10 cellular contexts compared by ENCODE assay signal in genomic region chr1:147080013-147080661, GRCh38.
A peak's percentile ranks its signal among the peaks of the same experiment; 100 is the strongest.
DNase-seq lines count a peak whose midpoint lies in the region; ATAC-seq and TF ChIP-seq lines count a peak whose summit lies in the region.
"Had no signal": no experiment of that assay in that cellular context is flagged by ENCODE, and none has a peak within 500 bp of the region (broad histone marks: within the 10 kb centered on the region; RNA-seq: fewer than 3 reads in every experiment).

No MANE protein-coding gene starts in this region.

- peaks cover 2% of the 10 kb centered on the region; the same call in 1 of the 2 replicates for H3K4me1 ChIP-seq in iPS DF 6.9 (ENCODE audit: control insufficient read depth, insufficient read depth, low read length)
- H3K4me1 ChIP-seq in skeletal muscle tissue (ENCODE audit: control insufficient read depth in 3 of 3, insufficient read depth in 3 of 3, low read length in 3 of 3) = peaks cover 17 to 41% (median 25%) of the 10 kb centered on the region in 3 donors
- H3K4me1 ChIP-seq in hepatocyte (ENCODE audit: insufficient read depth) = no peaks in the 10 kb centered on the region

- WGBS in iPS DF 6.9 (ENCODE audit: insufficient coverage, insufficient read length) = no CpG with 5 or more reads among the region's 35 CpGs
- WGBS in hepatocyte (ENCODE audit: low lambda C conversion rate, missing lambda C conversion rate) = 98% methylated on average over 35 of the region's 35 CpGs

- no peak for TF ChIP-seq CTCF in hepatocyte (IDR thresholded peaks at IDR 0.05; ENCODE audit: poor library complexity)

- peaks cover 86% of the 10 kb centered on the region for H3K27me3 Mint-ChIP-seq in activated CD8-positive, alpha-beta memory T cell treated with anti-CD3 and anti-CD28 coated beads, Interleukin-2, amount 10 ng/mL, durations not matched to agents 7 days and 5 days

- H4K20me1 ChIP-seq in hepatocyte (ENCODE audit: insufficient read depth, poor library complexity, severe bottlenecking) = no peaks in the 10 kb centered on the region

- no peaks in the 10 kb centered on the region for H3K9me3 Mint-ChIP-seq in activated CD8-positive, alpha-beta memory T cell treated with anti-CD3 and anti-CD28 coated beads, Interleukin-2, amount 10 ng/mL, durations not matched to agents 7 days and 5 days (ENCODE audit: low read depth)

- H3K79me2 ChIP-seq in hepatocyte = no peaks in the 10 kb centered on the region

- peaks cover 1% of the 10 kb centered on the region for H3K36me3 Mint-ChIP-seq in activated CD8-positive, alpha-beta memory T cell treated with anti-CD3 and anti-CD28 coated beads, Interleukin-2, amount 10 ng/mL, durations not matched to agents 7 days and 5 days

- no peaks in the 10 kb centered on the region for H3K9me3 ChIP-seq in iPS DF 6.9 (ENCODE audit: control insufficient read depth, insufficient read depth, low read length)
- H3K9me3 ChIP-seq in skeletal muscle tissue (ENCODE audit: control insufficient read depth in 3 of 3, low read length in 3 of 3) = no peaks in the 10 kb centered on the region
- H3K9me3 ChIP-seq in hepatocyte (ENCODE audit: low read depth) = no peaks in the 10 kb centered on the region

- DNase-seq in activated CD8-positive, alpha-beta memory T cell treated with anti-CD3 and anti-CD28 coated beads, Interleukin-2, amount 10 ng/mL, durations not matched to agents 7 days and 5 days = no peak
- no peak for DNase-seq in activated CD8-positive, alpha-beta memory T cell treated with anti-CD3 and anti-CD28 coated beads, Interleukin-2, amount 50 U/mL, for 4 hours
- DNase-seq in activated CD4-positive, alpha-beta T cell treated with anti-CD3 and anti-CD28 coated beads, Interleukin-2, amount 50 U/mL, for 48 hours = peak; percentile 16 to 23
- DNase-seq in iPS DF 6.9 (ENCODE audit: low read depth, low spot score) = no peak
- DNase-seq in superior temporal gyrus (ENCODE audit: extremely low spot score) = no peak
- no peak for DNase-seq in hepatocyte (ENCODE audit: low spot score)
- DNase-seq in activated CD4-positive, CD25-positive, alpha-beta regulatory T cell (lab: John Stamatoyannopoulos, UW) = no peak
- DNase-seq: NCI-H146 had no signal

- peak overlapping the region; percentile 37 for H3K4me3 Mint-ChIP-seq in activated CD8-positive, alpha-beta memory T cell treated with anti-CD3 and anti-CD28 coated beads, Interleukin-2, amount 10 ng/mL, durations not matched to agents 7 days and 5 days

- H3K27ac ChIP-seq in iPS DF 6.9 (ENCODE audit: low read length) (no peak overlapping the region), skeletal muscle tissue (ENCODE audit: low read depth, low read length) (no peak overlapping the region), hepatocyte (no peak overlapping the region)

- peaks cover 36% of the 10 kb centered on the region for H3K4me1 Mint-ChIP-seq in activated CD8-positive, alpha-beta memory T cell treated with anti-CD3 and anti-CD28 coated beads, Interleukin-2, amount 10 ng/mL, durations not matched to agents 7 days and 5 days

- ATAC-seq in activated CD8-positive, alpha-beta memory T cell treated with anti-CD3 and anti-CD28 coated beads, Interleukin-2, amount 10 ng/mL, durations not matched to agents 7 days and 5 days = no peak

- no peak overlapping the region for H3K9ac ChIP-seq in skeletal muscle tissue (ENCODE audit: low read depth in 1 of 3, low read length in 3 of 3)

- H3K4me3 ChIP-seq in iPS DF 6.9 (ENCODE audit: low read length) (peak overlapping the region; percentile 5; the same call in 1 of the 2 replicates), skeletal muscle tissue (ENCODE audit: low read length in 3 of 3) (peak overlapping the region in 2 of 3 donors; percentile 15 to 29), hepatocyte (no peak overlapping the region)
- H3K4me3 ChIP-seq: lung had no signal

- H2AFZ ChIP-seq in hepatocyte = no peak overlapping the region

- H3K9me2 ChIP-seq in hepatocyte (replicated peaks; ENCODE audit: insufficient read depth) = no peaks in the 10 kb centered on the region

- H3K4me2 ChIP-seq in hepatocyte = no peak overlapping the region

- no peaks in the 10 kb centered on the region for H3K36me3 ChIP-seq in iPS DF 6.9 (ENCODE audit: control insufficient read depth, insufficient read depth, low read length)
- no peaks in the 10 kb centered on the region for H3K36me3 ChIP-seq in skeletal muscle tissue (ENCODE audit: control insufficient read depth in 3 of 3, insufficient read depth in 3 of 3, low read length in 3 of 3)
- H3K36me3 ChIP-seq in hepatocyte (replicated peaks; ENCODE audit: insufficient read depth, low read depth) = no peaks in the 10 kb centered on the region

- no peak overlapping the region for H3K27ac Mint-ChIP-seq in activated CD8-positive, alpha-beta memory T cell treated with anti-CD3 and anti-CD28 coated beads, Interleukin-2, amount 10 ng/mL, durations not matched to agents 7 days and 5 days

- H3K27me3 ChIP-seq in iPS DF 6.9 (ENCODE audit: control insufficient read depth, insufficient read depth, low read length) (peaks cover 72% of the 10 kb centered on the region), skeletal muscle tissue (ENCODE audit: control insufficient read depth in 3 of 3, insufficient read depth in 3 of 3, low read length in 3 of 3) (peaks cover 73 to 76% (median 75%) of the 10 kb centered on the region in 3 donors), hepatocyte (peaks cover 9% of the 10 kb centered on the region)

- CTCF ChIA-PET in activated CD8-positive, alpha-beta memory T cell treated with anti-CD3 and anti-CD28 coated beads, Interleukin-2, amount 10 ng/mL, durations not matched to agents 7 days and 5 days (lab: Charles Lee) = no interaction called here

Comparison
In these comparisons a context has a peak if more than half of its experiments do, and no peak if none do; other contexts are left out.
1. DNase-seq: peak in activated CD4-positive, alpha-beta T cell treated with anti-CD3 and anti-CD28 coated beads, Interleukin-2, amount 50 U/mL, for 48 hours (2 of 2); none in activated CD8-positive, alpha-beta memory T cell treated with anti-CD3 and anti-CD28 coated beads, Interleukin-2, amount 10 ng/mL, durations not matched to agents 7 days and 5 days (single experiment), activated CD8-positive, alpha-beta memory T cell treated with anti-CD3 and anti-CD28 coated beads, Interleukin-2, amount 50 U/mL, for 4 hours (single experiment), iPS DF 6.9 (single experiment), superior temporal gyrus (single experiment), hepatocyte (single experiment) and activated CD4-positive, CD25-positive, alpha-beta regulatory T cell (0 of 4).